In genomic region chr2:233164967-233165366, GRCh38 we compare ENCODE assay signal across 15 cellular contexts.
DNase-seq lines count a peak whose midpoint lies in the region; ATAC-seq and TF ChIP-seq lines count a peak whose summit lies in the region.
"Had no signal": no experiment of that assay in that cellular context is flagged by ENCODE, and none has a peak within 500 bp of the region (broad histone marks: within the 10 kb centered on the region; RNA-seq: fewer than 3 reads in every experiment).

No MANE protein-coding gene starts in this region.

- no peak overlapping the region for H3K4me3 ChIP-seq in HEK293 (ENCODE audit: low read depth, low read length)
- no peak overlapping the region for H3K4me3 ChIP-seq in naive thymus-derived CD4-positive, alpha-beta T cell (ENCODE audit: low read length)
- H3K4me3 ChIP-seq: MG63 had no signal

- peaks cover 5% of the 10 kb centered on the region for H3K4me1 Mint-ChIP-seq in activated T-helper 17 cell treated with anti-CD3 and anti-CD28 coated beads, Interleukin-2, amount 50 U/mL, for 72 hours
- peaks cover 10% of the 10 kb centered on the region for H3K4me1 Mint-ChIP-seq in stimulated activated effector memory CD8-positive, alpha-beta T cell treated with anti-CD3 and anti-CD28 coated beads, Interleukin-12 subunit alpha, Interleukin-12 subunit beta, amount 100 ng/mL, for 72 hours
- peaks cover 0 to 15% (median 0%) of the 10 kb centered on the region in 7 donors for H3K4me1 Mint-ChIP-seq in naive thymus-derived CD4-positive, alpha-beta T cell
- H3K4me1 Mint-ChIP-seq: B cell had no signal

- H3K4me3 Mint-ChIP-seq in activated T-helper 17 cell treated with anti-CD3 and anti-CD28 coated beads, Interleukin-2, amount 50 U/mL, for 72 hours, result no peak overlapping the region
- H3K4me3 Mint-ChIP-seq in stimulated activated effector memory CD8-positive, alpha-beta T cell treated with anti-CD3 and anti-CD28 coated beads, Interleukin-12 subunit alpha, Interleukin-12 subunit beta, amount 100 ng/mL, for 72 hours, result no peak overlapping the region
- no peak overlapping the region for H3K4me3 Mint-ChIP-seq in naive thymus-derived CD4-positive, alpha-beta T cell
- H3K4me3 Mint-ChIP-seq: B cell; CD8-positive, alpha-beta T cell had no signal

- H3K27me3 ChIP-seq in naive thymus-derived CD4-positive, alpha-beta T cell (ENCODE audit: control insufficient read depth in 2 of 2, insufficient read depth in 2 of 2, low read length in 2 of 2), result no peaks in the 10 kb centered on the region
- H3K27me3 ChIP-seq: MG63 had no signal

- POLR2A ChIA-PET in HEK293 (lab: Yijun Ruan, JAX), result no interaction called here
- POLR2A ChIA-PET in naive thymus-derived CD4-positive, alpha-beta T cell (lab: Charles Lee), result no interaction called here

- CTCF ChIA-PET in HEK293 (lab: Yijun Ruan, JAX), result no interaction called here
- CTCF ChIA-PET in naive thymus-derived CD4-positive, alpha-beta T cell (lab: Charles Lee), result no interaction called here

- DNase-seq in KBM-7, result peak; percentile 11
- DNase-seq in stimulated activated effector memory CD8-positive, alpha-beta T cell treated with anti-CD3 and anti-CD28 coated beads, Interleukin-12 subunit alpha, Interleukin-12 subunit beta, amount 100 ng/mL, for 72 hours (ENCODE audit: low spot score in 2 of 2), result no peak
- DNase-seq in naive thymus-derived CD4-positive, alpha-beta T cell, result no peak
- DNase-seq: CD8-positive, alpha-beta T cell; HCEC 1CT; MG63; NCI-H1105 treated with DMSO at 0.1 percent for 48 hours; NCI-H187; NCI-H345; NCI-H526 treated with DMSO at 0.1 percent for 48 hours had no signal

- peak; percentile 29 for ATAC-seq in activated T-helper 17 cell treated with anti-CD3 and anti-CD28 coated beads, Interleukin-2, amount 50 U/mL, for 72 hours (replicated peaks)
- ATAC-seq in stimulated activated effector memory CD8-positive, alpha-beta T cell treated with anti-CD3 and anti-CD28 coated beads, Interleukin-12 subunit alpha, Interleukin-12 subunit beta, amount 100 ng/mL, for 72 hours, result peak; percentile 43
- ATAC-seq in GM21723 (IDR thresholded peaks at IDR 0.05; ENCODE audit: unreplicated experiment) (no peak), GM19328 (IDR thresholded peaks at IDR 0.05; ENCODE audit: unreplicated experiment) (no peak)
- ATAC-seq in naive thymus-derived CD4-positive, alpha-beta T cell, result no peak

- intact Hi-C loops in naive thymus-derived CD4-positive, alpha-beta T cell (cut with micrococcal nuclease), result no loop called here

- H3K4me1 ChIP-seq in HEK293 (ENCODE audit: control insufficient read depth, insufficient read depth, low read length), result no peaks in the 10 kb centered on the region
- H3K4me1 ChIP-seq in naive thymus-derived CD4-positive, alpha-beta T cell (ENCODE audit: control insufficient read depth in 2 of 2, insufficient read depth in 2 of 2, low read length in 2 of 2), result peaks cover 0 to 21% of the 10 kb centered on the region in 2 donors

- H3K36me3 ChIP-seq in HEK293 (ENCODE audit: control insufficient read depth in 2 of 2, insufficient read depth in 1 of 2, low read length in 2 of 2), result peaks cover 0 to 13% of the 10 kb centered on the region in 2 experiments; a peak in 1 of 3 replicates
- peaks cover 11 to 91% (median 13%) of the 10 kb centered on the region in 3 experiments for H3K36me3 ChIP-seq in naive thymus-derived CD4-positive, alpha-beta T cell (ENCODE audit: control insufficient read depth in 2 of 3, insufficient read depth in 3 of 3, low read length in 3 of 3)
- H3K36me3 ChIP-seq: MG63 had no signal

- no peak overlapping the region for H3K27ac ChIP-seq in HEK293 (ENCODE audit: extremely low read depth, low read depth, low read length)
- no peak overlapping the region for H3K27ac ChIP-seq in naive thymus-derived CD4-positive, alpha-beta T cell (ENCODE audit: low read depth, low read length)

- H3K9me3 ChIP-seq in HEK293 (ENCODE audit: control insufficient read depth, insufficient read depth, low read depth, low read length), result no peaks in the 10 kb centered on the region
- H3K9me3 ChIP-seq in naive thymus-derived CD4-positive, alpha-beta T cell (ENCODE audit: control insufficient read depth in 2 of 3, low read length in 3 of 3), result no peaks in the 10 kb centered on the region
- H3K9me3 ChIP-seq: MG63 had no signal

- in situ Hi-C loops in KBM-7 (cut with MboI; ENCODE audit: low pct_unique_long_range_greater_than_20kb, low sequenced_read_pairs), result no loop called here

- H3K27ac Mint-ChIP-seq in activated T-helper 17 cell treated with anti-CD3 and anti-CD28 coated beads, Interleukin-2, amount 50 U/mL, for 72 hours, result no peak overlapping the region
- H3K27ac Mint-ChIP-seq in stimulated activated effector memory CD8-positive, alpha-beta T cell treated with anti-CD3 and anti-CD28 coated beads, Interleukin-12 subunit alpha, Interleukin-12 subunit beta, amount 100 ng/mL, for 72 hours, result no peak overlapping the region
- no peak overlapping the region for H3K27ac Mint-ChIP-seq in naive thymus-derived CD4-positive, alpha-beta T cell
- H3K27ac Mint-ChIP-seq: B cell; CD8-positive, alpha-beta T cell had no signal

- H3K9me3 Mint-ChIP-seq in activated T-helper 17 cell treated with anti-CD3 and anti-CD28 coated beads, Interleukin-2, amount 50 U/mL, for 72 hours, result no peaks in the 10 kb centered on the region
- no peaks in the 10 kb centered on the region for H3K9me3 Mint-ChIP-seq in stimulated activated effector memory CD8-positive, alpha-beta T cell treated with anti-CD3 and anti-CD28 coated beads, Interleukin-12 subunit alpha, Interleukin-12 subunit beta, amount 100 ng/mL, for 72 hours
- no peaks in the 10 kb centered on the region for H3K9me3 Mint-ChIP-seq in naive thymus-derived CD4-positive, alpha-beta T cell
- H3K9me3 Mint-ChIP-seq: CD8-positive, alpha-beta T cell had no signal

- peaks cover 33% of the 10 kb centered on the region for H3K36me3 Mint-ChIP-seq in activated T-helper 17 cell treated with anti-CD3 and anti-CD28 coated beads, Interleukin-2, amount 50 U/mL, for 72 hours (ENCODE audit: low read depth)
- peaks cover 21% of the 10 kb centered on the region for H3K36me3 Mint-ChIP-seq in stimulated activated effector memory CD8-positive, alpha-beta T cell treated with anti-CD3 and anti-CD28 coated beads, Interleukin-12 subunit alpha, Interleukin-12 subunit beta, amount 100 ng/mL, for 72 hours
- H3K36me3 Mint-ChIP-seq in naive thymus-derived CD4-positive, alpha-beta T cell, result peaks cover 5 to 48% (median 12%) of the 10 kb centered on the region in 5 donors

- H3K27me3 Mint-ChIP-seq in activated T-helper 17 cell treated with anti-CD3 and anti-CD28 coated beads, Interleukin-2, amount 50 U/mL, for 72 hours, result no peaks in the 10 kb centered on the region
- no peaks in the 10 kb centered on the region for H3K27me3 Mint-ChIP-seq in naive thymus-derived CD4-positive, alpha-beta T cell
- H3K27me3 Mint-ChIP-seq: B cell had no signal

- no peak for TF ChIP-seq CTCF in HEK293 (tag by site-specific recombination; IDR thresholded peaks at IDR 0.05)

TF ChIP-seq in HEK293, 187 proteins besides CTCF, POLR2A, EP300 and RAD21:
- TF ChIP-seq ZNF76 (tag by site-specific recombination; IDR thresholded peaks at IDR 0.05; ENCODE audit: borderline replicate concordance, low read depth) (no peak), EGR2 (tag by site-specific recombination; IDR thresholded peaks at IDR 0.05; ENCODE audit: low read depth) (peak; percentile 54; the same call in 1 of the 2 replicates), ZFHX2 (tag by site-specific recombination; conservative IDR thresholded peaks at IDR 0.05) (peak; percentile 62)

Comparison
In these comparisons a context has a peak if more than half of its experiments do, and no peak if none do; other contexts are left out.
1. ATAC-seq: peak in activated T-helper 17 cell treated with anti-CD3 and anti-CD28 coated beads, Interleukin-2, amount 50 U/mL, for 72 hours (single experiment) and stimulated activated effector memory CD8-positive, alpha-beta T cell treated with anti-CD3 and anti-CD28 coated beads, Interleukin-12 subunit alpha, Interleukin-12 subunit beta, amount 100 ng/mL, for 72 hours (single experiment); none in GM21723 (single experiment), GM19328 (single experiment) and naive thymus-derived CD4-positive, alpha-beta T cell (single experiment).